1 cellular context compared by ENCODE assay signal in the genomic region with DNA sequence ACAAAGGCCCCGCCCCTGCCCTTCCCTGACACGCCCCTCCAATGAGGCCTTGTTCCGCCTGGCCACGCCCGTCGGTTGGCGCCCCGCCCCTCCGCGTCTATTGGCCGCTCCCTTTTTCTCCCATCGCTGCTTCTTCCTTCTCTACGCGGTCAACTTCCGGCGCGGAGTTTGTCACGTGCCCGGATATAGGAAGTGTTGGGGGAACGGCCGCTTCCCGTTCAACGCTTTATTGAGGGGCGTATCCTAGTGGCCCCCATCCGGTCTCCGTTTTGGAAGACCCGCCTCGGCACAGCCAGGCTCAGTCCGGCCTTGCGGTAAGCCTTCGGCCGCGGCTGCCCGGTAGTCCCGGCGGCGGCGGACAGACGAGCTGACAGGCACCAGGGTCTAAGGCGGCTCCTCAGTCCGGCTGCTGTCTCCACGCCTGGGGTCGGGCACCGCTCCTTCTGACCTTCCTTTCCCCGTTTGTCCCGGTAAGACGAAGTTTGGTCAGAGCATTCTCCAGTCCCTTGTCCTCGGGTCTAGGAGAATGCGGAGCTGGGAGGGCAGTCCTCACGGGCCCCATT.
TF ChIP-seq lines count a peak whose summit lies in the region.

A gene with protein sequence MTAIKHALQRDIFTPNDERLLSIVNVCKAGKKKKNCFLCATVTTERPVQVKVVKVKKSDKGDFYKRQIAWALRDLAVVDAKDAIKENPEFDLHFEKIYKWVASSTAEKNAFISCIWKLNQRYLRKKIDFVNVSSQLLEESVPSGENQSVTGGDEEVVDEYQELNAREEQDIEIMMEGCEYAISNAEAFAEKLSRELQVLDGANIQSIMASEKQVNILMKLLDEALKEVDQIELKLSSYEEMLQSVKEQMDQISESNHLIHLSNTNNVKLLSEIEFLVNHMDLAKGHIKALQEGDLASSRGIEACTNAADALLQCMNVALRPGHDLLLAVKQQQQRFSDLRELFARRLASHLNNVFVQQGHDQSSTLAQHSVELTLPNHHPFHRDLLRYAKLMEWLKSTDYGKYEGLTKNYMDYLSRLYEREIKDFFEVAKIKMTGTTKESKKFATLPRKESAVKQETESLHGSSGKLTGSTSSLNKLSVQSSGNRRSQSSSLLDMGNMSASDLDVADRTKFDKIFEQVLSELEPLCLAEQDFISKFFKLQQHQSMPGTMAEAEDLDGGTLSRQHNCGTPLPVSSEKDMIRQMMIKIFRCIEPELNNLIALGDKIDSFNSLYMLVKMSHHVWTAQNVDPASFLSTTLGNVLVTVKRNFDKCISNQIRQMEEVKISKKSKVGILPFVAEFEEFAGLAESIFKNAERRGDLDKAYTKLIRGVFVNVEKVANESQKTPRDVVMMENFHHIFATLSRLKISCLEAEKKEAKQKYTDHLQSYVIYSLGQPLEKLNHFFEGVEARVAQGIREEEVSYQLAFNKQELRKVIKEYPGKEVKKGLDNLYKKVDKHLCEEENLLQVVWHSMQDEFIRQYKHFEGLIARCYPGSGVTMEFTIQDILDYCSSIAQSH (plus strand): TSS at position 165 of the 563 bp plus-strand sequence. CDS start 4,676 bp downstream, outside the sequence.

TF ChIP-seq in HEK293, 187 proteins besides CTCF, POLR2A, EP300 and RAD21 (continued from another document and continues in another):
- TF ChIP-seq, protein P1, sequence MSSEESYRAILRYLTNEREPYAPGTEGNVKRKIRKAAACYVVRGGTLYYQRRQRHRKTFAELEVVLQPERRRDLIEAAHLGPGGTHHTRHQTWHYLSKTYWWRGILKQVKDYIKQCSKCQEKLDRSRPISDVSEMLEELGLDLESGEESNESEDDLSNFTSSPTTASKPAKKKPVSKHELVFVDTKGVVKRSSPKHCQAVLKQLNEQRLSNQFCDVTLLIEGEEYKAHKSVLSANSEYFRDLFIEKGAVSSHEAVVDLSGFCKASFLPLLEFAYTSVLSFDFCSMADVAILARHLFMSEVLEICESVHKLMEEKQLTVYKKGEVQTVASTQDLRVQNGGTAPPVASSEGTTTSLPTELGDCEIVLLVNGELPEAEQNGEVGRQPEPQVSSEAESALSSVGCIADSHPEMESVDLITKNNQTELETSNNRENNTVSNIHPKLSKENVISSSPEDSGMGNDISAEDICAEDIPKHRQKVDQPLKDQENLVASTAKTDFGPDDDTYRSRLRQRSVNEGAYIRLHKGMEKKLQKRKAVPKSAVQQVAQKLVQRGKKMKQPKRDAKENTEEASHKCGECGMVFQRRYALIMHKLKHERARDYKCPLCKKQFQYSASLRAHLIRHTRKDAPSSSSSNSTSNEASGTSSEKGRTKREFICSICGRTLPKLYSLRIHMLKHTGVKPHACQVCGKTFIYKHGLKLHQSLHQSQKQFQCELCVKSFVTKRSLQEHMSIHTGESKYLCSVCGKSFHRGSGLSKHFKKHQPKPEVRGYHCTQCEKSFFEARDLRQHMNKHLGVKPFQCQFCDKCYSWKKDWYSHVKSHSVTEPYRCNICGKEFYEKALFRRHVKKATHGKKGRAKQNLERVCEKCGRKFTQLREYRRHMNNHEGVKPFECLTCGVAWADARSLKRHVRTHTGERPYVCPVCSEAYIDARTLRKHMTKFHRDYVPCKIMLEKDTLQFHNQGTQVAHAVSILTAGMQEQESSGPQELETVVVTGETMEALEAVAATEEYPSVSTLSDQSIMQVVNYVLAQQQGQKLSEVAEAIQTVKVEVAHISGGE (tag by site-specific recombination; conservative IDR thresholded peaks at IDR 0.05; ENCODE audit: low read depth): peak; percentile 88
- TF ChIP-seq TRIM28 (IDR thresholded peaks at IDR 0.05; ENCODE audit: borderline replicate concordance, low read length) (no peak), ZNF174 (tag by site-specific recombination; IDR thresholded peaks at IDR 0.05) (no peak), ZNF558 (tag by site-specific recombination; IDR thresholded peaks at IDR 0.05) (no peak), KLF9 (tag by site-specific recombination; IDR thresholded peaks at IDR 0.05; ENCODE audit: low read depth) (peak; percentile 93), BCL11B (tag by site-specific recombination; IDR thresholded peaks at IDR 0.05; ENCODE audit: low read depth) (no peak), ZBTB7A (tag by site-specific recombination; IDR thresholded peaks at IDR 0.05; ENCODE audit: low read depth) (no peak), ZNF132 (tag by site-specific recombination; IDR thresholded peaks at IDR 0.05; ENCODE audit: borderline replicate concordance) (no peak), ZNF324 (tag by site-specific recombination; IDR thresholded peaks at IDR 0.05) (no peak), HOXC10 (CRISPR knock-in tag; IDR thresholded peaks at IDR 0.05) (no peak), EGR2 (tag by site-specific recombination; IDR thresholded peaks at IDR 0.05; ENCODE audit: low read depth) (no peak), ZNF114 (tag by site-specific recombination; IDR thresholded peaks at IDR 0.05) (no peak), ZIC2 (tag by site-specific recombination; IDR thresholded peaks at IDR 0.05) (no peak), SALL2 (tag by site-specific recombination; IDR thresholded peaks at IDR 0.05; ENCODE audit: borderline replicate concordance) (no peak), ZNF175 (tag by site-specific recombination; IDR thresholded peaks at IDR 0.05) (no peak), ZSCAN16 (tag by site-specific recombination; IDR thresholded peaks at IDR 0.05) (no peak), ZNF560 (tag by site-specific recombination; IDR thresholded peaks at IDR 0.05; ENCODE audit: borderline replicate concordance) (no peak), ZFHX2 (tag by site-specific recombination; conservative IDR thresholded peaks at IDR 0.05) (no peak), ZNF19 (tag by site-specific recombination; IDR thresholded peaks at IDR 0.05; ENCODE audit: low read depth) (no peak), ZNF670 (tag by site-specific recombination; IDR thresholded peaks at IDR 0.05; ENCODE audit: low read depth) (no peak), ZNF610 (tag by site-specific recombination; IDR thresholded peaks at IDR 0.05; ENCODE audit: borderline replicate concordance) (peak; percentile 80; the same call in 1 of the 2 replicates), ZNF623 (tag by site-specific recombination; IDR thresholded peaks at IDR 0.05) (no peak), ZNF223 (tag by site-specific recombination; IDR thresholded peaks at IDR 0.05) (no peak), MZF1 (tag by site-specific recombination; IDR thresholded peaks at IDR 0.05; ENCODE audit: borderline replicate concordance) (no peak), ZNF354C (tag by site-specific recombination; IDR thresholded peaks at IDR 0.05; ENCODE audit: borderline replicate concordance, low read depth) (no peak), REPIN1 (tag by site-specific recombination; IDR thresholded peaks at IDR 0.05; ENCODE audit: low read depth) (no peak), ZNF292 (tag by site-specific recombination; IDR thresholded peaks at IDR 0.05; ENCODE audit: borderline replicate concordance, low read depth) (no peak)
- TF ChIP-seq, protein P2, sequence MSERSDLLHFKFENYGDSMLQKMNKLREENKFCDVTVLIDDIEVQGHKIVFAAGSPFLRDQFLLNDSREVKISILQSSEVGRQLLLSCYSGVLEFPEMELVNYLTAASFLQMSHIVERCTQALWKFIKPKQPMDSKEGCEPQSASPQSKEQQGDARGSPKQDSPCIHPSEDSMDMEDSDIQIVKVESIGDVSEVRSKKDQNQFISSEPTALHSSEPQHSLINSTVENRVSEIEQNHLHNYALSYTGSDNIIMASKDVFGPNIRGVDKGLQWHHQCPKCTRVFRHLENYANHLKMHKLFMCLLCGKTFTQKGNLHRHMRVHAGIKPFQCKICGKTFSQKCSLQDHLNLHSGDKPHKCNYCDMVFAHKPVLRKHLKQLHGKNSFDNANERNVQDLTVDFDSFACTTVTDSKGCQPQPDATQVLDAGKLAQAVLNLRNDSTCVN (tag by site-specific recombination; optimal IDR thresholded peaks at IDR 0.05): no peak
- TF ChIP-seq, protein P3, sequence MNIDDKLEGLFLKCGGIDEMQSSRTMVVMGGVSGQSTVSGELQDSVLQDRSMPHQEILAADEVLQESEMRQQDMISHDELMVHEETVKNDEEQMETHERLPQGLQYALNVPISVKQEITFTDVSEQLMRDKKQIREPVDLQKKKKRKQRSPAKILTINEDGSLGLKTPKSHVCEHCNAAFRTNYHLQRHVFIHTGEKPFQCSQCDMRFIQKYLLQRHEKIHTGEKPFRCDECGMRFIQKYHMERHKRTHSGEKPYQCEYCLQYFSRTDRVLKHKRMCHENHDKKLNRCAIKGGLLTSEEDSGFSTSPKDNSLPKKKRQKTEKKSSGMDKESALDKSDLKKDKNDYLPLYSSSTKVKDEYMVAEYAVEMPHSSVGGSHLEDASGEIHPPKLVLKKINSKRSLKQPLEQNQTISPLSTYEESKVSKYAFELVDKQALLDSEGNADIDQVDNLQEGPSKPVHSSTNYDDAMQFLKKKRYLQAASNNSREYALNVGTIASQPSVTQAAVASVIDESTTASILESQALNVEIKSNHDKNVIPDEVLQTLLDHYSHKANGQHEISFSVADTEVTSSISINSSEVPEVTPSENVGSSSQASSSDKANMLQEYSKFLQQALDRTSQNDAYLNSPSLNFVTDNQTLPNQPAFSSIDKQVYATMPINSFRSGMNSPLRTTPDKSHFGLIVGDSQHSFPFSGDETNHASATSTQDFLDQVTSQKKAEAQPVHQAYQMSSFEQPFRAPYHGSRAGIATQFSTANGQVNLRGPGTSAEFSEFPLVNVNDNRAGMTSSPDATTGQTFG (tag by site-specific recombination; IDR thresholded peaks at IDR 0.05; ENCODE audit: borderline replicate concordance): no peak
- TF ChIP-seq, protein P4, sequence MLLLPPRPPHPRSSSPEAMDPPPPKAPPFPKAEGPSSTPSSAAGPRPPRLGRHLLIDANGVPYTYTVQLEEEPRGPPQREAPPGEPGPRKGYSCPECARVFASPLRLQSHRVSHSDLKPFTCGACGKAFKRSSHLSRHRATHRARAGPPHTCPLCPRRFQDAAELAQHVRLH (tag by site-specific recombination; IDR thresholded peaks at IDR 0.05): no peak
- TF ChIP-seq, protein P5, sequence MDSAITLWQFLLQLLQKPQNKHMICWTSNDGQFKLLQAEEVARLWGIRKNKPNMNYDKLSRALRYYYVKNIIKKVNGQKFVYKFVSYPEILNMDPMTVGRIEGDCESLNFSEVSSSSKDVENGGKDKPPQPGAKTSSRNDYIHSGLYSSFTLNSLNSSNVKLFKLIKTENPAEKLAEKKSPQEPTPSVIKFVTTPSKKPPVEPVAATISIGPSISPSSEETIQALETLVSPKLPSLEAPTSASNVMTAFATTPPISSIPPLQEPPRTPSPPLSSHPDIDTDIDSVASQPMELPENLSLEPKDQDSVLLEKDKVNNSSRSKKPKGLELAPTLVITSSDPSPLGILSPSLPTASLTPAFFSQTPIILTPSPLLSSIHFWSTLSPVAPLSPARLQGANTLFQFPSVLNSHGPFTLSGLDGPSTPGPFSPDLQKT (IDR thresholded peaks at IDR 0.05; ENCODE audit: borderline replicate concordance, low read depth, low read length): no peak; the same call in 1 of the 2 replicates
- TF ChIP-seq, protein P6, sequence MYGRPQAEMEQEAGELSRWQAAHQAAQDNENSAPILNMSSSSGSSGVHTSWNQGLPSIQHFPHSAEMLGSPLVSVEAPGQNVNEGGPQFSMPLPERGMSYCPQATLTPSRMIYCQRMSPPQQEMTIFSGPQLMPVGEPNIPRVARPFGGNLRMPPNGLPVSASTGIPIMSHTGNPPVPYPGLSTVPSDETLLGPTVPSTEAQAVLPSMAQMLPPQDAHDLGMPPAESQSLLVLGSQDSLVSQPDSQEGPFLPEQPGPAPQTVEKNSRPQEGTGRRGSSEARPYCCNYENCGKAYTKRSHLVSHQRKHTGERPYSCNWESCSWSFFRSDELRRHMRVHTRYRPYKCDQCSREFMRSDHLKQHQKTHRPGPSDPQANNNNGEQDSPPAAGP (tag by site-specific recombination; IDR thresholded peaks at IDR 0.05): no peak
- TF ChIP-seq, protein P7, sequence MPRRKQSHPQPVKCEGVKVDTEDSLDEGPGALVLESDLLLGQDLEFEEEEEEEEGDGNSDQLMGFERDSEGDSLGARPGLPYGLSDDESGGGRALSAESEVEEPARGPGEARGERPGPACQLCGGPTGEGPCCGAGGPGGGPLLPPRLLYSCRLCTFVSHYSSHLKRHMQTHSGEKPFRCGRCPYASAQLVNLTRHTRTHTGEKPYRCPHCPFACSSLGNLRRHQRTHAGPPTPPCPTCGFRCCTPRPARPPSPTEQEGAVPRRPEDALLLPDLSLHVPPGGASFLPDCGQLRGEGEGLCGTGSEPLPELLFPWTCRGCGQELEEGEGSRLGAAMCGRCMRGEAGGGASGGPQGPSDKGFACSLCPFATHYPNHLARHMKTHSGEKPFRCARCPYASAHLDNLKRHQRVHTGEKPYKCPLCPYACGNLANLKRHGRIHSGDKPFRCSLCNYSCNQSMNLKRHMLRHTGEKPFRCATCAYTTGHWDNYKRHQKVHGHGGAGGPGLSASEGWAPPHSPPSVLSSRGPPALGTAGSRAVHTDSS (tag by site-specific recombination; IDR thresholded peaks at IDR 0.05): no peak
- TF ChIP-seq, protein P8, sequence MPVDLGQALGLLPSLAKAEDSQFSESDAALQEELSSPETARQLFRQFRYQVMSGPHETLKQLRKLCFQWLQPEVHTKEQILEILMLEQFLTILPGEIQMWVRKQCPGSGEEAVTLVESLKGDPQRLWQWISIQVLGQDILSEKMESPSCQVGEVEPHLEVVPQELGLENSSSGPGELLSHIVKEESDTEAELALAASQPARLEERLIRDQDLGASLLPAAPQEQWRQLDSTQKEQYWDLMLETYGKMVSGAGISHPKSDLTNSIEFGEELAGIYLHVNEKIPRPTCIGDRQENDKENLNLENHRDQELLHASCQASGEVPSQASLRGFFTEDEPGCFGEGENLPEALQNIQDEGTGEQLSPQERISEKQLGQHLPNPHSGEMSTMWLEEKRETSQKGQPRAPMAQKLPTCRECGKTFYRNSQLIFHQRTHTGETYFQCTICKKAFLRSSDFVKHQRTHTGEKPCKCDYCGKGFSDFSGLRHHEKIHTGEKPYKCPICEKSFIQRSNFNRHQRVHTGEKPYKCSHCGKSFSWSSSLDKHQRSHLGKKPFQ (tag by site-specific recombination; IDR thresholded peaks at IDR 0.05): no peak
- TF ChIP-seq, protein P9, sequence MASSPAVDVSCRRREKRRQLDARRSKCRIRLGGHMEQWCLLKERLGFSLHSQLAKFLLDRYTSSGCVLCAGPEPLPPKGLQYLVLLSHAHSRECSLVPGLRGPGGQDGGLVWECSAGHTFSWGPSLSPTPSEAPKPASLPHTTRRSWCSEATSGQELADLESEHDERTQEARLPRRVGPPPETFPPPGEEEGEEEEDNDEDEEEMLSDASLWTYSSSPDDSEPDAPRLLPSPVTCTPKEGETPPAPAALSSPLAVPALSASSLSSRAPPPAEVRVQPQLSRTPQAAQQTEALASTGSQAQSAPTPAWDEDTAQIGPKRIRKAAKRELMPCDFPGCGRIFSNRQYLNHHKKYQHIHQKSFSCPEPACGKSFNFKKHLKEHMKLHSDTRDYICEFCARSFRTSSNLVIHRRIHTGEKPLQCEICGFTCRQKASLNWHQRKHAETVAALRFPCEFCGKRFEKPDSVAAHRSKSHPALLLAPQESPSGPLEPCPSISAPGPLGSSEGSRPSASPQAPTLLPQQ (tag by site-specific recombination; IDR thresholded peaks at IDR 0.05): no peak
